Comparison of ENCODE assay signal across 13 cellular contexts in the genomic region with DNA sequence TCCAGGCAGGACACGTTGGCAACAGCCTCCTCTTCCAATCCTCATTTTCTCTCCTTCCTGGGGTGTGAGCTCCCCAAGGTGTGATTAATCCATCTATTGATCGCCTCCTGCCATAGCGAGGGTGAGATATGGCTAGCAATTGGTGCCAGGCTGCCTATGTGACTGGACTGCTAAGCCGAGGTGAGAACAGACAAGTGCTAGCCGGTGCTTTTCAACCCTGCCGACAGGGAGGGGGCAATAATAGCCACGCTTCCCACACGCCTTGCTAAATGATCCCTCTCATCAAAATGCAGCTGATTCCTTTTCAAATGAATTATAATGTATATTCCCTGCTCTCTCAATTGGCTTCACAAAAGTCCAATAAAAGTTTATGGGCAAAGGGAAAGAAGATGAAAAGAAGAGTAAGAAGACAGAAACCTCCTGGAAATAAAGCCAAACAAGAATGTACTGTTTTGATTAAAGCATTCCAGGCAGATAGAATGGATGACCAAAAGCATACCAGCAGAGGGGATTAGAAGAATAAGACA.
DNase-seq lines count a peak whose midpoint lies in the region; ATAC-seq and TF ChIP-seq lines count a peak whose summit lies in the region.
"Had no signal": no experiment of that assay in that cellular context is flagged by ENCODE, and none has a peak within 500 bp of the region (broad histone marks: within the 10 kb centered on the region; RNA-seq: fewer than 3 reads in every experiment).

No MANE protein-coding gene starts in this region.

- TF ChIP-seq CTCF in GM23338 (conservative IDR thresholded peaks at IDR 0.05; ENCODE audit: low read depth in 2 of 2): no peak
- no peak for TF ChIP-seq CTCF in WERI-Rb-1 (IDR thresholded peaks at IDR 0.05; ENCODE audit: low read depth, low read length)
- no peak for TF ChIP-seq CTCF in parathyroid adenoma (IDR thresholded peaks at IDR 0.05)

- H3K27me3 Mint-ChIP-seq in GM23338 (ENCODE audit: insufficient read depth, low read depth, poor library complexity): peaks cover 4% of the 10 kb centered on the region
- H3K27me3 Mint-ChIP-seq: B cell had no signal

- H2BK5ac ChIP-seq in mesenchymal stem cell (ENCODE audit: low read depth, low read length, poor library complexity, severe bottlenecking): no peak overlapping the region

- H3K9me2 ChIP-seq in GM23338 (ENCODE audit: insufficient read depth): peaks cover 5% of the 10 kb centered on the region; the same call in 1 of the 2 replicates

- no peak overlapping the region for H2BK15ac ChIP-seq in mesenchymal stem cell (ENCODE audit: low read depth, poor library complexity, severe bottlenecking)

- H3K4me3 ChIP-seq in GM23338 (no peak overlapping the region), WERI-Rb-1 (ENCODE audit: low read depth, low read length) (no peak overlapping the region), mesenchymal stem cell (ENCODE audit: insufficient read depth in 1 of 2, low read depth in 1 of 2, low read length in 2 of 2) (no peak overlapping the region), parathyroid adenoma (ENCODE audit: low read depth, low read length) (no peak overlapping the region)
- H3K4me3 ChIP-seq: BLaER1 treated with 17β-estradiol and CSF1 and Interleukin-3, amounts not matched to agents 10 nM and 100 nM had no signal

- H3K4me3 Mint-ChIP-seq in GM23338: no peak overlapping the region
- H3K4me3 Mint-ChIP-seq: B cell; CD8-positive, alpha-beta T cell; H9 had no signal

- no peak overlapping the region for H3K27ac Mint-ChIP-seq in GM23338
- H3K27ac Mint-ChIP-seq: B cell; CD8-positive, alpha-beta T cell; H9 had no signal

- H4K91ac ChIP-seq in mesenchymal stem cell (ENCODE audit: low read length): no peak overlapping the region

- H4K8ac ChIP-seq in mesenchymal stem cell (ENCODE audit: low read length): peak overlapping the region; percentile 37

- no peak overlapping the region for H2BK12ac ChIP-seq in mesenchymal stem cell (ENCODE audit: low read length in 2 of 2)

- peak overlapping the region in 1 of 2 experiments; percentile 79 for H3K14ac ChIP-seq in mesenchymal stem cell (ENCODE audit: low read length in 2 of 2)

- no peak for DNase-seq in GM23338 (ENCODE audit: low spot score)
- DNase-seq in WERI-Rb-1: peak; percentile 36
- DNase-seq in mesenchymal stem cell: no peak
- DNase-seq in globus pallidus (ENCODE audit: low spot score): no peak
- DNase-seq: Calu3; CD8-positive, alpha-beta T cell; DMS79 treated with DMSO at 0.1 percent for 48 hours; GF-D8; H9 had no signal

- H3K27me3 ChIP-seq in GM23338 (ENCODE audit: insufficient read depth) (no peaks in the 10 kb centered on the region), WERI-Rb-1 (ENCODE audit: insufficient read depth, low read depth, severe bottlenecking) (no peaks in the 10 kb centered on the region), mesenchymal stem cell (ENCODE audit: control insufficient read depth in 1 of 2, insufficient read depth in 1 of 2, low read length in 2 of 2) (peaks cover 12 to 19% of the 10 kb centered on the region in 2 experiments), parathyroid adenoma (ENCODE audit: control insufficient read depth, insufficient read depth, low read length) (no peaks in the 10 kb centered on the region)
- H3K27me3 ChIP-seq: BLaER1 treated with 17β-estradiol and CSF1 and Interleukin-3, amounts not matched to agents 10 nM and 100 nM had no signal

- H3K9me3 Mint-ChIP-seq in GM23338: no peaks in the 10 kb centered on the region
- H3K9me3 Mint-ChIP-seq: CD8-positive, alpha-beta T cell; H9 had no signal

- H3K79me2 ChIP-seq in GM23338 (replicated peaks; ENCODE audit: insufficient read depth) (no peaks in the 10 kb centered on the region), parathyroid adenoma (no peaks in the 10 kb centered on the region)

- H2AK5ac ChIP-seq in mesenchymal stem cell (ENCODE audit: low read length, severe bottlenecking): no peak overlapping the region

- no peaks in the 10 kb centered on the region for H3K36me3 Mint-ChIP-seq in GM23338 (ENCODE audit: low read depth)
- H3K36me3 Mint-ChIP-seq: CD8-positive, alpha-beta T cell had no signal

- H3K9ac ChIP-seq in mesenchymal stem cell (ENCODE audit: low read length) (no peak overlapping the region), parathyroid adenoma (no peak overlapping the region)
- H3K9ac ChIP-seq: BLaER1 treated with 17β-estradiol and CSF1 and Interleukin-3, amounts not matched to agents 10 nM and 100 nM had no signal

- no peak overlapping the region for H3K27ac ChIP-seq in GM23338 (ENCODE audit: low read depth)
- H3K27ac ChIP-seq in WERI-Rb-1: peak overlapping the region; percentile 79; the same call in 1 of the 2 replicates
- H3K27ac ChIP-seq in mesenchymal stem cell (ENCODE audit: low read length, poor library complexity, severe bottlenecking): no peak overlapping the region
- no peak overlapping the region for H3K27ac ChIP-seq in parathyroid adenoma
- H3K27ac ChIP-seq: BLaER1 treated with 17β-estradiol and CSF1 and Interleukin-3, amounts not matched to agents 10 nM and 100 nM had no signal

- no peak overlapping the region for H3K4ac ChIP-seq in mesenchymal stem cell (ENCODE audit: low read depth in 1 of 2, low read length in 2 of 2)

- H2BK120ac ChIP-seq in mesenchymal stem cell (ENCODE audit: low read depth, low read length): no peak overlapping the region

- H3K4me1 ChIP-seq in GM23338 (ENCODE audit: insufficient read depth) (peaks cover 21% of the 10 kb centered on the region), mesenchymal stem cell (ENCODE audit: control insufficient read depth, insufficient read depth, low read depth, low read length) (no peaks in the 10 kb centered on the region), parathyroid adenoma (no peaks in the 10 kb centered on the region)

- WGBS in mesenchymal stem cell: 73% methylated on average over 8 of the region's 8 CpGs

- ATAC-seq in GM23338 (peak; percentile 65), HG02981 (IDR thresholded peaks at IDR 0.05; ENCODE audit: unreplicated experiment) (no peak)
- ATAC-seq: CD8-positive, alpha-beta T cell had no signal

- peaks cover 11% of the 10 kb centered on the region for H3K9me3 ChIP-seq in WERI-Rb-1 (ENCODE audit: severe bottlenecking)
- no peaks in the 10 kb centered on the region for H3K9me3 ChIP-seq in mesenchymal stem cell (ENCODE audit: control insufficient read depth, low read length)
- no peaks in the 10 kb centered on the region for H3K9me3 ChIP-seq in parathyroid adenoma (ENCODE audit: control insufficient read depth, low read length)
- H3K9me3 ChIP-seq: BLaER1 treated with 17β-estradiol and CSF1 and Interleukin-3, amounts not matched to agents 10 nM and 100 nM had no signal

- no peak overlapping the region for H3K18ac ChIP-seq in mesenchymal stem cell (ENCODE audit: low read depth in 1 of 2, low read length in 2 of 2)

- H3F3A ChIP-seq in GM23338 (replicated peaks; ENCODE audit: low read depth): no peaks in the 10 kb centered on the region

- no peak overlapping the region for H3K23ac ChIP-seq in mesenchymal stem cell (ENCODE audit: low read length in 2 of 2)

- H3K4me2 ChIP-seq in GM23338: no peak overlapping the region
- no peak overlapping the region for H3K4me2 ChIP-seq in mesenchymal stem cell (ENCODE audit: low read length, poor library complexity, severe bottlenecking)
- no peak overlapping the region for H3K4me2 ChIP-seq in parathyroid adenoma (ENCODE audit: low read length)

- H3K36me3 ChIP-seq in GM23338 (ENCODE audit: insufficient read depth) (no peaks in the 10 kb centered on the region), WERI-Rb-1 (peaks cover 4% of the 10 kb centered on the region; the same call in 1 of the 2 replicates), mesenchymal stem cell (ENCODE audit: control insufficient read depth in 1 of 2, insufficient read depth in 2 of 2, low read depth in 1 of 2, low read length in 2 of 2) (no peaks in the 10 kb centered on the region), parathyroid adenoma (ENCODE audit: control insufficient read depth, insufficient read depth, low read length) (no peaks in the 10 kb centered on the region)
- H3K36me3 ChIP-seq: BLaER1 treated with 17β-estradiol and CSF1 and Interleukin-3, amounts not matched to agents 10 nM and 100 nM had no signal

- H3K79me1 ChIP-seq in mesenchymal stem cell (replicated peaks; ENCODE audit: low read length, poor library complexity, severe bottlenecking): no peaks in the 10 kb centered on the region

- no peaks in the 10 kb centered on the region for H4K20me1 ChIP-seq in GM23338 (replicated peaks; ENCODE audit: insufficient read depth)
- H4K20me1 ChIP-seq: BLaER1 treated with 17β-estradiol and CSF1 and Interleukin-3, amounts not matched to agents 10 nM and 100 nM had no signal

- H2AFZ ChIP-seq in GM23338 (0 out of 2 replicates have a peak overlapping the region, but pooled peaks have one; percentile 21), mesenchymal stem cell (ENCODE audit: low read depth, low read length) (no peak overlapping the region), parathyroid adenoma (peak overlapping the region; percentile 4)

- H3K4me1 Mint-ChIP-seq in GM23338: no peaks in the 10 kb centered on the region
- H3K4me1 Mint-ChIP-seq: B cell had no signal

TF ChIP-seq in GM23338, 12 proteins besides CTCF, POLR2A, EP300 and RAD21 (continues in another document):
- TF ChIP-seq NANOG (IDR thresholded peaks at IDR 0.05; ENCODE audit: borderline replicate concordance): no peak
- TF ChIP-seq EZH2phosphoT487 (IDR thresholded peaks at IDR 0.05; ENCODE audit: unreplicated experiment): no peak
- no peak for TF ChIP-seq POLR2AphosphoS5 (IDR thresholded peaks at IDR 0.05; ENCODE audit: low read depth)
- no peak for TF ChIP-seq CREB1 (CRISPR knock-in tag; IDR thresholded peaks at IDR 0.05; ENCODE audit: low read depth)
- TF ChIP-seq, protein P1, sequence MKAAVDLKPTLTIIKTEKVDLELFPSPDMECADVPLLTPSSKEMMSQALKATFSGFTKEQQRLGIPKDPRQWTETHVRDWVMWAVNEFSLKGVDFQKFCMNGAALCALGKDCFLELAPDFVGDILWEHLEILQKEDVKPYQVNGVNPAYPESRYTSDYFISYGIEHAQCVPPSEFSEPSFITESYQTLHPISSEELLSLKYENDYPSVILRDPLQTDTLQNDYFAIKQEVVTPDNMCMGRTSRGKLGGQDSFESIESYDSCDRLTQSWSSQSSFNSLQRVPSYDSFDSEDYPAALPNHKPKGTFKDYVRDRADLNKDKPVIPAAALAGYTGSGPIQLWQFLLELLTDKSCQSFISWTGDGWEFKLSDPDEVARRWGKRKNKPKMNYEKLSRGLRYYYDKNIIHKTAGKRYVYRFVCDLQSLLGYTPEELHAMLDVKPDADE (IDR thresholded peaks at IDR 0.05): no peak
- no peak for TF ChIP-seq EZH2 (IDR thresholded peaks at IDR 0.05; ENCODE audit: low read depth, unreplicated experiment)
- no peak for TF ChIP-seq STAT1 (IDR thresholded peaks at IDR 0.05; ENCODE audit: unreplicated experiment)
- no peak for TF ChIP-seq ZNF331 (CRISPR knock-in tag; IDR thresholded peaks at IDR 0.05; ENCODE audit: low read depth)
- no peak for TF ChIP-seq JUNB (IDR thresholded peaks at IDR 0.05; ENCODE audit: unreplicated experiment)
